Comparison of ENCODE assay signal across 1 cellular context in genomic region chr5:173265433-173265832, GRCh38.
TF ChIP-seq lines count a peak whose summit lies in the region.

No MANE protein-coding gene starts in this region.

TF ChIP-seq in K562, 482 proteins besides CTCF, POLR2A, EP300 and RAD21 (continued from another document):
- TF ChIP-seq TAF15 (IDR thresholded peaks at IDR 0.05; ENCODE audit: low read depth, low read length): no peak
- TF ChIP-seq CEBPG (CRISPR knock-in tag; IDR thresholded peaks at IDR 0.05): no peak
- peak; percentile 17 to 57; a peak in 1 of 4 replicates for TF ChIP-seq CEBPG (tag; conservative IDR thresholded peaks at IDR 0.05 in 1 of 2, IDR thresholded peaks at IDR 0.05 in 1 of 2)
- no peak for TF ChIP-seq GATAD2B (IDR thresholded peaks at IDR 0.05; ENCODE audit: borderline replicate concordance)
- TF ChIP-seq TRIM24 (IDR thresholded peaks at IDR 0.05): peak in 1 of 2 experiments; percentile 45; a peak in 1 of 4 replicates
- peak; percentile 16; the same call in 1 of the 2 replicates for TF ChIP-seq TEAD4 (IDR thresholded peaks at IDR 0.05; ENCODE audit: low read length)
- TF ChIP-seq TEAD4 (CRISPR knock-in tag; IDR thresholded peaks at IDR 0.05; ENCODE audit: borderline replicate concordance): no peak
- no peak for TF ChIP-seq ZC3H8 (IDR thresholded peaks at IDR 0.05)
- TF ChIP-seq BCOR (IDR thresholded peaks at IDR 0.05): no peak
- peak; percentile 48 for TF ChIP-seq TAL1 (IDR thresholded peaks at IDR 0.05)
- TF ChIP-seq CBFA2T2 (conservative IDR thresholded peaks at IDR 0.05): no peak; the same call in 1 of the 2 replicates
- TF ChIP-seq ARID1B (IDR thresholded peaks at IDR 0.05): 0 out of 2 replicates have a peak, but pooled peaks have one; percentile 21
- peak; percentile 57 for TF ChIP-seq CBFA2T3 (IDR thresholded peaks at IDR 0.05)
- no peak for TF ChIP-seq PRPF4 (IDR thresholded peaks at IDR 0.05; ENCODE audit: insufficient read depth, low read depth, low read length, poor library complexity, severe bottlenecking)
- TF ChIP-seq ATF3 (IDR thresholded peaks at IDR 0.05): peak; percentile 72
- no peak for TF ChIP-seq ATF3 (CRISPR knock-in tag; conservative IDR thresholded peaks at IDR 0.05)
